ENCODE assay signal across 8 cellular contexts in the genomic region with DNA sequence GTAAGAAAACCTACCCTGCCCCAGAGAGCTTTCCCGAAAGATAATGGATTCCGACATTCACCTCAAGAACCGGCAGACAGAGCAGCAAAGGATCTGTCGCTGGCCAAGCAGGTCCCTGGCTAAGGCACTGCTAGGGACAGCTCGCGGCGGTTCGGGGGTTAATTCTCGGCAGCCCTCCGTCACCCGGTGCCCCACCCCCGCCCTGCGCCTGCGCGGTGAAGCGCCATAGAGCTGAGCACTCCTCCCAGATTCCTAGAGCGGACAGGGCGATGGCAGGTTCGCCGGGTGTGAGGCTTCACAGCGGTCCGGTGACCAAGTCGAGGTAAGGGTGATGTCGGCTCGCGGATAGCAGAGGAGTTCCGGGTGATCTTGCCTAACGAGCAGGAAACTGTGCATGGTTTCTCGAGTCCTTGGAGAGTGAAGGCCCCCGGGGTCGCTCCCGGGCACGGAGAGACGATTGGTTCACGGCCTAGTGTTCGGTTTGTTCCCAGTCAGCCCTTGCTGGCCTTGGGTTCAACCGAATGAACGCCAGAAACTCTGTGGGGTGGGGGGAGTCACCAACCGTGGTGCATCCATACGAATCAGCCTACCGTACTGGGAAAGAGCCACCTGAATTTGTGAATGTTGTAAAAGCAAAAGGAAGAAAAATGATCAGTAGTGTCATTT. TPM values are rescaled to one million over a fixed set of nuclear protein-coding genes. Genes with fewer than 3 reads are reported as not detected.
A peak's percentile ranks its signal among the peaks of the same experiment; 100 is the strongest.
DNase-seq lines count a peak whose midpoint lies in the region; ATAC-seq and TF ChIP-seq lines count a peak whose summit lies in the region.

A gene (minus strand): TSS at position 160 of the 666 bp plus-strand sequence. CDS start 25,877 bp downstream, outside the sequence.

- ATAC-seq in GM19043 (IDR thresholded peaks at IDR 0.05; ENCODE audit: low read depth, unreplicated experiment) (peak; percentile 90), HG03378 (IDR thresholded peaks at IDR 0.05; ENCODE audit: unreplicated experiment) (peak; percentile 85)

- TF ChIP-seq CTCF in AG10803 (conservative IDR thresholded peaks at IDR 0.05; ENCODE audit: low read length) (no peak), kidney epithelial cell (IDR thresholded peaks at IDR 0.05; ENCODE audit: insufficient read depth, low read length, poor library complexity, severe bottlenecking) (no peak)

- DNase-seq in AG10803 (ENCODE audit: low read depth) (peak; percentile 94), NCI-H460 (ENCODE audit: extremely low read depth, low read depth) (peak; percentile 85), cerebellum (ENCODE audit: low spot score) (peak; percentile 94), kidney epithelial cell (ENCODE audit: low read depth) (peak; percentile 68)
- peak; percentile 93 for DNase-seq in activated CD4-positive, alpha-beta T cell treated with anti-CD3 and anti-CD28 coated beads for 1 hour
- DNase-seq in stimulated activated CD4-positive, alpha-beta T cell treated with anti-CD3 and anti-CD28 coated beads, Interleukin-15, amount 100 ng/mL, for 48 hours (ENCODE audit: low read depth in 2 of 2) = peak; percentile 89 to 93

- H3K36me3 ChIP-seq in kidney epithelial cell (ENCODE audit: control insufficient read depth, insufficient read depth, low read length) = no peaks in the 10 kb centered on the region

- no peaks in the 10 kb centered on the region for H3K27me3 ChIP-seq in kidney epithelial cell (ENCODE audit: control insufficient read depth, insufficient read depth, low read length)

- peak within 1 kb of the TSS; percentile 84 for H3K4me3 ChIP-seq in AG10803 (ENCODE audit: low read length)
- peak within 1 kb of the TSS; percentile 91 for H3K4me3 ChIP-seq in kidney epithelial cell (ENCODE audit: low read depth, low read length)

RNA-seq across cellular contexts. Expression of the gene that starts here (rescaled TPM):
- total RNA-seq in NCI-H460 (2014; rRNA removed; shearing (Covaris generic)) = 6.3 and 8.1 TPM in 2 replicates
- 7.1 and 10.6 TPM in 2 replicates for polyA plus RNA-seq in NCI-H460 (2014; cell fraction: nucleus; rRNA removed)
- total RNA-seq in cerebellum = 27.8 TPM
- total RNA-seq in kidney epithelial cell = 11.3 and 16.8 TPM in 2 replicates

Comparison
In these comparisons a context has a peak if more than half of its experiments do, and no peak if none do; other contexts are left out.
1. Peak in every context shown above with its lines: DNase-seq, ATAC-seq and H3K4me3 ChIP-seq.